Comparison of ENCODE assay signal across 18 cellular contexts in the genomic region with DNA sequence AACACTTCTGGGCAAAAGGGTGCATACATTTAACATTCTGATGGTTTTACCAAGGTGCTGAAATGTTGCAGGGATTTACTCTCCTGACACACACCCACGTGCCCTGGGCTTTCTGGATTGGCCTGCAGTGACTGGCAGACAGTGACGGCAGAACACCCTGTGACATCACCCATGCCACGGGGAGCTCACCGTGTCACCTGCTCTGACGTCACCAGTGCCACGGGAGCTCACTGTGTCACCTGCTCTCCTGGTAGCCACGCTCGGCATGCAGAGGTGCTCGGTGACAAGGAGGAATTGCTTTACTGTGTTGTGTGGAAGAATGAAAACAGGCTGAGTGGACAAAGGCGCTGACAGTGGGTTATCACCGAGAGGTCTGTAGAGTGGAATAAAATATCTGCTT.
A peak's percentile ranks its signal among the peaks of the same experiment; 100 is the strongest.
DNase-seq lines count a peak whose midpoint lies in the region; ATAC-seq, FAIRE-seq and TF ChIP-seq lines count a peak whose summit lies in the region.
"Had no signal": no experiment of that assay in that cellular context is flagged by ENCODE, and none has a peak within 500 bp of the region (broad histone marks: within the 10 kb centered on the region; RNA-seq: fewer than 3 reads in every experiment).

No MANE protein-coding gene starts in this region.

- intact Hi-C loops in activated CD4-positive, alpha-beta T cell treated with anti-CD3 and anti-CD28 coated beads, Interleukin-2, amount 10 ng/mL, durations not matched to agents 24 days and 14 days (cut with micrococcal nuclease), result loop anchor here (5.0 kb wide), 2 partner anchors 70 to 145 kb away; a partner anchor contains a TSS
- intact Hi-C loops in mammary epithelial cell (cut with micrococcal nuclease), result no loop called here

- no peaks in the 10 kb centered on the region for H3K79me1 ChIP-seq in neuronal stem cell (ENCODE audit: low read depth, low read length)

- no peak overlapping the region for H3K27ac ChIP-seq in neuronal stem cell (replicated peaks; ENCODE audit: low read length)
- no peak overlapping the region for H3K27ac ChIP-seq in smooth muscle cell (ENCODE audit: low read depth)
- H3K27ac ChIP-seq in mammary epithelial cell (ENCODE audit: insufficient read depth, low read depth, low read length), result no peak overlapping the region
- H3K27ac ChIP-seq: GM23248, tibial artery had no signal

- no TSS peak for BruUV-seq in mammary epithelial cell (replicated peaks; lab: Mats Ljungman, UMichigan)

- in situ Hi-C loops in mammary epithelial cell (cut with MboI; ENCODE audit: low sequenced_read_pairs in 2 of 2), result no loop called here

- H3K79me2 ChIP-seq in smooth muscle cell (ENCODE audit: low read depth) (no peaks in the 10 kb centered on the region), mammary epithelial cell (ENCODE audit: insufficient read depth, low read length) (no peaks in the 10 kb centered on the region)

- H2BK12ac ChIP-seq in neuronal stem cell (ENCODE audit: low read length), result no peak overlapping the region

- no peak for ATAC-seq in activated naive CD8-positive, alpha-beta T cell treated with anti-CD3 and anti-CD28 coated beads, Interleukin-2, amount 10 ng/mL, durations not matched to agents 7 days and 5 days (ENCODE audit: low read depth)

- H2AFZ ChIP-seq in neuronal stem cell (ENCODE audit: low read length) (no peak overlapping the region), smooth muscle cell (ENCODE audit: low read depth) (no peak overlapping the region), mammary epithelial cell (ENCODE audit: low read depth, low read length) (no peak overlapping the region)
- H2AFZ ChIP-seq: GM23248 had no signal

- H3F3A ChIP-seq in smooth muscle cell (ENCODE audit: low read depth), result no peaks in the 10 kb centered on the region

- H3K9me3 Mint-ChIP-seq in activated CD4-positive, alpha-beta T cell treated with anti-CD3 and anti-CD28 coated beads, Interleukin-2, amount 10 ng/mL, durations not matched to agents 24 days and 14 days, result peaks cover 12% of the 10 kb centered on the region
- H3K9me3 Mint-ChIP-seq in activated naive CD8-positive, alpha-beta T cell treated with anti-CD3 and anti-CD28 coated beads, Interleukin-2, amount 10 ng/mL, durations not matched to agents 7 days and 5 days, result peaks cover 9% of the 10 kb centered on the region

- no peak for DNase-seq in activated CD4-positive, alpha-beta T cell treated with anti-CD3 and anti-CD28 coated beads, Interleukin-2, amount 10 ng/mL, durations not matched to agents 24 days and 14 days
- DNase-seq in activated CD4-positive, alpha-beta T cell treated with anti-CD3 and anti-CD28 coated beads for 48 hours, result no peak
- DNase-seq in GM12891 (ENCODE audit: insufficient read length, low spot score) (no peak), neuronal stem cell (ENCODE audit: low spot score) (no peak), smooth muscle cell (lab: John Stamatoyannopoulos, UW; ENCODE audit: unreplicated experiment) (no peak), OCI-M1 (lab: John Stamatoyannopoulos, UW) (no peak), mammary epithelial cell (no peak)
- DNase-seq in activated naive CD8-positive, alpha-beta T cell treated with anti-CD3 and anti-CD28 coated beads, Interleukin-2, amount 10 ng/mL, durations not matched to agents 7 days and 5 days, result no peak
- DNase-seq: GM23248; mesendoderm; NCI-H1694; NCI-H446 treated with DMSO at 0.1 percent for 48 hours; SK-N-SH; stimulated activated CD4-positive, alpha-beta T cell treated with anti-CD3 and anti-CD28 coated beads, Interleukin-4, amount 100 ng/mL, for 1 hour; stimulated activated CD8-positive, alpha-beta memory T cell treated with anti-CD3 and anti-CD28 coated beads, Interleukin-4, amount 100 ng/mL, for 48 hours had no signal

- H3K4me2 ChIP-seq in neuronal stem cell (ENCODE audit: insufficient read depth, low read length, poor library complexity, severe bottlenecking) (no peak overlapping the region), smooth muscle cell (no peak overlapping the region), mammary epithelial cell (ENCODE audit: insufficient read depth, low read depth, low read length) (no peak overlapping the region)
- H3K4me2 ChIP-seq: SK-N-SH had no signal

- POLR2A ChIA-PET in activated naive CD8-positive, alpha-beta T cell treated with anti-CD3 and anti-CD28 coated beads, Interleukin-2, amount 10 ng/mL, durations not matched to agents 7 days and 5 days (lab: Charles Lee), result interaction anchor here (1.3 kb wide), 1 partner anchor 88 kb away, joined by 3 read pairs; no protein-coding TSS in a partner anchor

- H4K91ac ChIP-seq in neuronal stem cell (ENCODE audit: low read depth, low read length, poor library complexity), result peak overlapping the region; percentile 39

- H3K27me3 ChIP-seq in neuronal stem cell (ENCODE audit: control insufficient read depth in 3 of 3, insufficient read depth in 3 of 3, low read depth in 1 of 3, low read length in 3 of 3) (no peaks in the 10 kb centered on the region), smooth muscle cell (ENCODE audit: low read depth) (no peaks in the 10 kb centered on the region), mammary epithelial cell (ENCODE audit: insufficient read depth, low read length) (no peaks in the 10 kb centered on the region)
- H3K27me3 ChIP-seq: tibial artery had no signal

- no peak overlapping the region for H2BK15ac ChIP-seq in neuronal stem cell (ENCODE audit: low read length)

- FAIRE-seq in GM12891 (lab: Jason Lieb, UNC), result peak; percentile 33
- FAIRE-seq: A204.1, G401.6 had no signal

- TF ChIP-seq CTCF in smooth muscle cell (IDR thresholded peaks at IDR 0.05; ENCODE audit: borderline replicate concordance, insufficient read depth, poor library complexity, severe bottlenecking) (no peak), mammary epithelial cell (conservative IDR thresholded peaks at IDR 0.05 in 1 of 2, IDR thresholded peaks at IDR 0.05 in 1 of 2; ENCODE audit: extremely low read depth in 1 of 2, insufficient read depth in 1 of 2, low read depth in 1 of 2, low read length in 2 of 2) (no peak)

- WGBS in neuronal stem cell (ENCODE audit: extremely low coverage in 2 of 2, insufficient read length in 2 of 2, insufficient replicate concordance in 1 of 2), 2 donors, result no CpG with 5 or more reads among the region's 11 CpGs
- WGBS in smooth muscle cell (ENCODE audit: low lambda C conversion rate), result 96% methylated on average over 11 of the region's 11 CpGs
- WGBS in mammary epithelial cell (ENCODE audit: low coverage, missing lambda C conversion rate), result 90% methylated on average over 11 of the region's 11 CpGs

- dilution Hi-C loops in mammary epithelial cell (cut with HindIII; ENCODE audit: low sequenced_read_pairs), result no loop called here

- peak overlapping the region; percentile 32 for H3K18ac ChIP-seq in neuronal stem cell (ENCODE audit: low read length)

- H4K20me1 ChIP-seq in smooth muscle cell (ENCODE audit: low read depth), result no peaks in the 10 kb centered on the region
- no peaks in the 10 kb centered on the region for H4K20me1 ChIP-seq in mammary epithelial cell (ENCODE audit: insufficient read depth, low read length)

- H4K8ac ChIP-seq in neuronal stem cell (ENCODE audit: low read depth, low read length), result no peak overlapping the region

- H3K4me1 ChIP-seq in neuronal stem cell (ENCODE audit: control insufficient read depth in 2 of 2, insufficient read depth in 1 of 2, low read depth in 1 of 2, low read length in 2 of 2) (peaks cover 17 to 18% of the 10 kb centered on the region in 2 donors), smooth muscle cell (ENCODE audit: low read depth) (no peaks in the 10 kb centered on the region), mammary epithelial cell (ENCODE audit: insufficient read depth, low read length) (no peaks in the 10 kb centered on the region)
- H3K4me1 ChIP-seq: tibial artery had no signal

- CTCF ChIA-PET in mammary epithelial cell (lab: Charles Lee; ENCODE audit: low non-redundant PET), result no interaction called here

- no peak overlapping the region for H3K4ac ChIP-seq in neuronal stem cell (ENCODE audit: low read length)

- H3K9me3 ChIP-seq in neuronal stem cell (replicated peaks in 1 of 2; ENCODE audit: control insufficient read depth in 2 of 2, insufficient read depth in 1 of 2, low read depth in 1 of 2, low read length in 2 of 2) (peaks cover 3 to 4% of the 10 kb centered on the region in 2 donors), smooth muscle cell (replicated peaks; ENCODE audit: low read depth) (no peaks in the 10 kb centered on the region), mammary epithelial cell (replicated peaks; ENCODE audit: insufficient read depth, low read length) (no peaks in the 10 kb centered on the region)
- H3K9me3 ChIP-seq: SK-N-SH, tibial artery had no signal

- H3K36me3 ChIP-seq in neuronal stem cell (replicated peaks in 1 of 2; ENCODE audit: control insufficient read depth in 2 of 2, insufficient read depth in 2 of 2, low read length in 2 of 2), result peaks cover 5 to 74% of the 10 kb centered on the region in 2 donors
- no peaks in the 10 kb centered on the region for H3K36me3 ChIP-seq in smooth muscle cell (ENCODE audit: low read depth)
- H3K36me3 ChIP-seq in mammary epithelial cell (ENCODE audit: insufficient read depth, low read length), result peaks cover 4% of the 10 kb centered on the region

- TF ChIP-seq POLR2A in GM12891 (IDR thresholded peaks at IDR 0.05; ENCODE audit: low read depth, low read length), result no peak

- no peak overlapping the region for H3K14ac ChIP-seq in neuronal stem cell (ENCODE audit: low read length)

- peaks cover 13% of the 10 kb centered on the region for H3K4me1 Mint-ChIP-seq in activated CD4-positive, alpha-beta T cell treated with anti-CD3 and anti-CD28 coated beads, Interleukin-2, amount 10 ng/mL, durations not matched to agents 24 days and 14 days
- peaks cover 11% of the 10 kb centered on the region for H3K4me1 Mint-ChIP-seq in activated naive CD8-positive, alpha-beta T cell treated with anti-CD3 and anti-CD28 coated beads, Interleukin-2, amount 10 ng/mL, durations not matched to agents 7 days and 5 days

- H2BK120ac ChIP-seq in neuronal stem cell (ENCODE audit: low read depth, low read length), result no peak overlapping the region

- H2AK5ac ChIP-seq in neuronal stem cell (ENCODE audit: low read depth, low read length), result no peak overlapping the region

- peaks cover 12% of the 10 kb centered on the region for H3K36me3 Mint-ChIP-seq in activated CD4-positive, alpha-beta T cell treated with anti-CD3 and anti-CD28 coated beads, Interleukin-2, amount 10 ng/mL, durations not matched to agents 24 days and 14 days (ENCODE audit: low read depth)
- peaks cover 10% of the 10 kb centered on the region for H3K36me3 Mint-ChIP-seq in activated naive CD8-positive, alpha-beta T cell treated with anti-CD3 and anti-CD28 coated beads, Interleukin-2, amount 10 ng/mL, durations not matched to agents 7 days and 5 days

- H3K9ac ChIP-seq in neuronal stem cell (ENCODE audit: low read depth, low read length, poor library complexity), result peak overlapping the region; percentile 57
- H3K9ac ChIP-seq in smooth muscle cell (ENCODE audit: low read depth), result no peak overlapping the region
- H3K9ac ChIP-seq in mammary epithelial cell (ENCODE audit: insufficient read depth, low read length), result no peak overlapping the region
- H3K9ac ChIP-seq: GM23248, SK-N-SH had no signal

- H3K4me3 Mint-ChIP-seq in activated CD4-positive, alpha-beta T cell treated with anti-CD3 and anti-CD28 coated beads, Interleukin-2, amount 10 ng/mL, durations not matched to agents 24 days and 14 days, result no peak overlapping the region
- H3K4me3 Mint-ChIP-seq in activated naive CD8-positive, alpha-beta T cell treated with anti-CD3 and anti-CD28 coated beads, Interleukin-2, amount 10 ng/mL, durations not matched to agents 7 days and 5 days, result peak overlapping the region; percentile 81

- H3K27me3 Mint-ChIP-seq in activated CD4-positive, alpha-beta T cell treated with anti-CD3 and anti-CD28 coated beads, Interleukin-2, amount 10 ng/mL, durations not matched to agents 24 days and 14 days, result no peaks in the 10 kb centered on the region
- no peaks in the 10 kb centered on the region for H3K27me3 Mint-ChIP-seq in activated naive CD8-positive, alpha-beta T cell treated with anti-CD3 and anti-CD28 coated beads, Interleukin-2, amount 10 ng/mL, durations not matched to agents 7 days and 5 days

- H2BK5ac ChIP-seq in neuronal stem cell (ENCODE audit: low read length), result no peak overlapping the region

- H3K23ac ChIP-seq in neuronal stem cell (ENCODE audit: low read depth, low read length, poor library complexity), result no peak overlapping the region

- H3K27ac Mint-ChIP-seq in activated CD4-positive, alpha-beta T cell treated with anti-CD3 and anti-CD28 coated beads, Interleukin-2, amount 10 ng/mL, durations not matched to agents 24 days and 14 days, result peak overlapping the region; percentile 95
- peak overlapping the region; percentile 97 for H3K27ac Mint-ChIP-seq in activated naive CD8-positive, alpha-beta T cell treated with anti-CD3 and anti-CD28 coated beads, Interleukin-2, amount 10 ng/mL, durations not matched to agents 7 days and 5 days

- H3K4me3 ChIP-seq in neuronal stem cell (ENCODE audit: low read length in 2 of 2) (peak overlapping the region in 1 of 2 donors; percentile 61), smooth muscle cell (no peak overlapping the region), mammary epithelial cell (replicated peaks in 1 of 3; ENCODE audit: insufficient read depth in 1 of 3, low read depth in 2 of 3, low read length in 3 of 3) (no peak overlapping the region)
- H3K4me3 ChIP-seq: GM23248, tibial artery had no signal
